In genomic region chr9:71977003-71977402, GRCh38 we compare ENCODE assay signal across 2 cellular contexts.
A peak's percentile ranks its signal among the peaks of the same experiment; 100 is the strongest.
TF ChIP-seq lines count a peak whose summit lies in the region.

No MANE protein-coding gene starts in this region.

TF ChIP-seq in HepG2, 621 proteins besides CTCF, POLR2A, EP300 and RAD21:
- TF ChIP-seq ZBTB40 (IDR thresholded peaks at IDR 0.05): peak; percentile 54
- peak; percentile 45; the same call in 1 of the 2 replicates for TF ChIP-seq ZBTB40 (CRISPR knock-in tag; IDR thresholded peaks at IDR 0.05)
- TF ChIP-seq NR2C2 (CRISPR knock-in tag; IDR thresholded peaks at IDR 0.05; ENCODE audit: borderline replicate concordance): no peak

TF ChIP-seq in GM12878, 131 proteins besides CTCF, POLR2A, EP300 and RAD21 (continued from another document):
- TF ChIP-seq ZBTB40 (IDR thresholded peaks at IDR 0.05; ENCODE audit: borderline replicate concordance): peak; percentile 78
- no peak for TF ChIP-seq PAX5 (IDR thresholded peaks at IDR 0.05; ENCODE audit: borderline replicate concordance, low read depth, low read length)
